13 cellular contexts compared by ENCODE assay signal in genomic region chr16:53949716-53950410, GRCh38.
A peak's percentile ranks its signal among the peaks of the same experiment; 100 is the strongest.
DNase-seq lines count a peak whose midpoint lies in the region; ATAC-seq and TF ChIP-seq lines count a peak whose summit lies in the region.
"Had no signal": no experiment of that assay in that cellular context is flagged by ENCODE, and none has a peak within 500 bp of the region (broad histone marks: within the 10 kb centered on the region; RNA-seq: fewer than 3 reads in every experiment).

No MANE protein-coding gene starts in this region.

- H3K36me3 ChIP-seq in Karpas-422 (ENCODE audit: insufficient read depth, low read length) (no peaks in the 10 kb centered on the region), PC-3 (ENCODE audit: low read depth, low read length) (no peaks in the 10 kb centered on the region), trophoblast cell (ENCODE audit: control insufficient read depth in 1 of 2, insufficient read depth in 2 of 2, low read length in 2 of 2) (no peaks in the 10 kb centered on the region)
- H3K36me3 ChIP-seq: tibial artery had no signal

- H4K20me1 ChIP-seq in Karpas-422 (ENCODE audit: insufficient read depth, low read depth, low read length) (no peaks in the 10 kb centered on the region), PC-3 (ENCODE audit: low read length) (no peaks in the 10 kb centered on the region)

- H3K79me1 ChIP-seq in trophoblast cell (ENCODE audit: low read length), result peaks cover 2% of the 10 kb centered on the region

- POLR2A ChIA-PET in PC-3 (lab: Charles Lee; ENCODE audit: unreplicated experiment), result no interaction called here

- no peak overlapping the region for H3K18ac ChIP-seq in trophoblast cell (ENCODE audit: low read length)

- peak; percentile 36 for DNase-seq in GM13977 (ENCODE audit: low spot score)
- DNase-seq in Karpas-422, result peak; percentile 71
- peak; percentile 39 for DNase-seq in fibroblast of villous mesenchyme (ENCODE audit: low read depth)
- no peak for DNase-seq in PC-3
- no peak for DNase-seq in trophoblast cell
- DNase-seq: hypothalamus; midbrain; NK-92 treated with Interleukin-12 subunit alpha and Interleukin-12 subunit beta, amount 100 ng/mL, for 24 hours; T-helper 17 cell; tibial artery had no signal

- peak overlapping the region; percentile 81 for H3K4me2 ChIP-seq in Karpas-422 (ENCODE audit: low read depth, low read length, poor library complexity, severe bottlenecking)
- no peak overlapping the region for H3K4me2 ChIP-seq in PC-3 (ENCODE audit: low read length)
- no peak overlapping the region for H3K4me2 ChIP-seq in trophoblast cell (ENCODE audit: low read length)

- H3K4me1 ChIP-seq in Karpas-422 (ENCODE audit: low read length) (peaks cover 63% of the 10 kb centered on the region), PC-3 (ENCODE audit: insufficient read depth, low read length) (no peaks in the 10 kb centered on the region), trophoblast cell (ENCODE audit: control insufficient read depth in 1 of 2, insufficient read depth in 2 of 2, low read length in 2 of 2) (no peaks in the 10 kb centered on the region)

- H3K79me2 ChIP-seq in Karpas-422 (ENCODE audit: low read length), result peaks cover 72% of the 10 kb centered on the region
- H3K79me2 ChIP-seq in PC-3 (ENCODE audit: low read length), result no peaks in the 10 kb centered on the region
- no peaks in the 10 kb centered on the region for H3K79me2 ChIP-seq in trophoblast cell (ENCODE audit: control insufficient read depth, insufficient read depth, low read length, poor library complexity)

- H4K12ac ChIP-seq in trophoblast cell (ENCODE audit: low read depth, low read length), result no peak overlapping the region

- H2AFZ ChIP-seq in Karpas-422 (ENCODE audit: low read length) (no peak overlapping the region), PC-3 (ENCODE audit: low read length) (no peak overlapping the region), trophoblast cell (ENCODE audit: insufficient read depth, low read length, poor library complexity) (no peak overlapping the region)

- H4K91ac ChIP-seq in trophoblast cell (ENCODE audit: low read depth, low read length), result no peak overlapping the region

- H3K9ac ChIP-seq in Karpas-422 (ENCODE audit: low read length) (peak overlapping the region; percentile 56), PC-3 (ENCODE audit: low read length) (no peak overlapping the region), trophoblast cell (ENCODE audit: low read length) (no peak overlapping the region)

- intact Hi-C loops in PC-3 (cut with micrococcal nuclease), result no loop called here

- H3K27ac ChIP-seq in Karpas-422 (ENCODE audit: low read length) (peak overlapping the region; percentile 68), PC-3 (ENCODE audit: low read length) (no peak overlapping the region), trophoblast cell (ENCODE audit: low read depth, low read length) (no peak overlapping the region)
- H3K27ac ChIP-seq: tibial artery had no signal

- H4K8ac ChIP-seq in trophoblast cell (ENCODE audit: low read depth, low read length), result no peak overlapping the region

- no peak overlapping the region for H2BK120ac ChIP-seq in trophoblast cell (ENCODE audit: insufficient read depth, low read length, poor library complexity)

- TF ChIP-seq CTCF in GM13977 (IDR thresholded peaks at IDR 0.05; ENCODE audit: extremely low read depth, insufficient read depth, missing control alignments), result no peak
- no peak for TF ChIP-seq CTCF in fibroblast of villous mesenchyme (IDR thresholded peaks at IDR 0.05; ENCODE audit: insufficient read depth, low read depth, low read length)
- TF ChIP-seq CTCF in PC-3 (conservative IDR thresholded peaks at IDR 0.05; ENCODE audit: low read depth, low read length), result no peak

- H3K23ac ChIP-seq in trophoblast cell (ENCODE audit: low read length), result no peak overlapping the region

- ATAC-seq in GM21367 (IDR thresholded peaks at IDR 0.05; ENCODE audit: unreplicated experiment) (peak; percentile 54), PC-3 (no peak), GM21576 (IDR thresholded peaks at IDR 0.05; ENCODE audit: unreplicated experiment) (no peak), GM21529 (IDR thresholded peaks at IDR 0.05; ENCODE audit: unreplicated experiment) (no peak)
- ATAC-seq: T-helper 17 cell had no signal

- no peak overlapping the region for H2BK12ac ChIP-seq in trophoblast cell (ENCODE audit: low read length)

- no CpG with 5 or more reads among the region's 6 CpGs for WGBS in trophoblast cell (ENCODE audit: extremely low coverage, insufficient coverage, insufficient read length)

- H3K27me3 ChIP-seq in Karpas-422 (ENCODE audit: low read length) (no peaks in the 10 kb centered on the region), PC-3 (ENCODE audit: low read length) (no peaks in the 10 kb centered on the region), trophoblast cell (ENCODE audit: insufficient read depth, low read length) (no peaks in the 10 kb centered on the region)
- H3K27me3 ChIP-seq: tibial artery had no signal

- CTCF ChIA-PET in PC-3 (lab: Charles Lee), result no interaction called here

- no peaks in the 10 kb centered on the region for H3K9me2 ChIP-seq in Karpas-422 (replicated peaks; ENCODE audit: insufficient read depth, low read length)
- H3K9me2 ChIP-seq in PC-3 (replicated peaks; ENCODE audit: low read length), result no peaks in the 10 kb centered on the region

- H3K14ac ChIP-seq in trophoblast cell (ENCODE audit: low read length), result no peak overlapping the region

- H3K4me3 ChIP-seq in Karpas-422 (ENCODE audit: low read length) (peak overlapping the region; percentile 58), fibroblast of villous mesenchyme (ENCODE audit: low read depth, low read length) (no peak overlapping the region), PC-3 (ENCODE audit: low read length) (no peak overlapping the region), trophoblast cell (ENCODE audit: low read depth, low read length) (no peak overlapping the region)
- H3K4me3 ChIP-seq: tibial artery had no signal

- no peak overlapping the region for H3K4ac ChIP-seq in trophoblast cell (ENCODE audit: low read depth, low read length)

- no peaks in the 10 kb centered on the region for H3F3A ChIP-seq in PC-3 (ENCODE audit: low read length, unreplicated experiment)

- H2BK5ac ChIP-seq in trophoblast cell (ENCODE audit: low read depth, low read length, poor library complexity), result no peak overlapping the region

- no TSS peak for BruUV-seq in PC-3 (replicated peaks; lab: Mats Ljungman, UMichigan)

- H2AK5ac ChIP-seq in trophoblast cell (ENCODE audit: low read length), result no peak overlapping the region

- H3K9me3 ChIP-seq in Karpas-422 (ENCODE audit: low read length) (no peaks in the 10 kb centered on the region), PC-3 (ENCODE audit: low read length) (no peaks in the 10 kb centered on the region), trophoblast cell (ENCODE audit: insufficient read depth, low read depth, low read length) (no peaks in the 10 kb centered on the region)
- H3K9me3 ChIP-seq: tibial artery had no signal

- in situ Hi-C loops in GM13977 (cut with MboI; ENCODE audit: low pct_unique_long_range_greater_than_20kb, low sequenced_read_pairs, unreplicated experiment), result no loop called here

Comparison
In these comparisons a context has a peak if more than half of its experiments do, and no peak if none do; other contexts are left out.
1. DNase-seq: peak in GM13977 (single experiment), Karpas-422 (single experiment) and fibroblast of villous mesenchyme (single experiment); none in PC-3 (single experiment) and trophoblast cell (0 of 2).